Comparison of ENCODE assay signal across 28 cellular contexts in the genomic region with DNA sequence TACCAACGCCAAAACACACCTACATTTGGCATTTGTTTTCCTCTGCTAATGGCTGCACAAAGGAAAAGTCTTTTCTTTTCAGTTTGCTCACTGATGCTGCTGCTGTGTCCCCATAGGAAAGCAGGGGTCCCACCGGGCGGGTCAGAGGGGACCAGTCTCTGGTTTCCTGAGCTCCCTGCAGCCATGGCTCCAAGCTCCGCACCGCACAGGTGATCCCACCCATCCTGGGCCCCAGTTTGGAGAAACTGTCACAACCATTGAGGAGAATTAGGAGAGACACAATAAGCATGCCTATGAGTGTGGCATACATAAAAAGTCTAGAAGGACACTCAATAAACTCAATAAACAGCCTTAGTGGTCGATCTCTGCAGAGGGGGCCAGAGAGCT.
"Had no signal": no experiment of that assay in that cellular context is flagged by ENCODE, and none has a peak within 500 bp of the region (broad histone marks: within the 10 kb centered on the region; RNA-seq: fewer than 3 reads in every experiment).

No MANE protein-coding gene starts in this region.

- ATAC-seq: mucosa of descending colon, pancreas had no signal

- H3K27me3 Mint-ChIP-seq: activated naive CD4-positive, alpha-beta T cell treated with anti-CD3 and anti-CD28 coated beads, Interleukin-2, amount 10 ng/mL, durations not matched to agents 7 days and 5 days; central memory CD8-positive, alpha-beta T cell; dendritic cell treated with granulocyte-macrophage colony-stimulating factor and Interleukin-4, amounts not matched to agents 40 ng/mL and 50 ng/mL, for 4 days had no signal

- H3K27me3 ChIP-seq: breast epithelium, esophagus squamous epithelium, pancreas, testis, transverse colon had no signal

- H3K4me3 Mint-ChIP-seq: activated naive CD4-positive, alpha-beta T cell treated with anti-CD3 and anti-CD28 coated beads, Interleukin-2, amount 10 ng/mL, durations not matched to agents 7 days and 5 days; activated T-helper 1 cell treated with anti-CD3 and anti-CD28 coated beads, Interleukin-12 subunit alpha, Interleukin-12 subunit beta, Interleukin-2, Interleukin-4 antibody, amounts not matched to agents 30 ng/mL and 10 ng/mL and 1 ng/mL, durations not matched to agents 14 hours and 24 hours and 36 hours; central memory CD8-positive, alpha-beta T cell; dendritic cell treated with granulocyte-macrophage colony-stimulating factor and Interleukin-4, amounts not matched to agents 40 ng/mL and 50 ng/mL, for 4 days; nephron progenitor cell; T-helper 1 cell treated with Interleukin-12 subunit alpha and Interleukin-12 subunit beta and Interleukin-4 antibody, amounts not matched to agents 30 μg/mL and 1 μg/mL, for 36 hours had no signal

- H3K27ac ChIP-seq: breast epithelium, esophagus squamous epithelium, left ventricle myocardium inferior, pancreas, prostate gland, SK-N-MC, testis, transverse colon, WERI-Rb-1 had no signal

- FAIRE-seq: frontal cortex, pancreas, urothelium cell line had no signal

- H3K36me3 ChIP-seq: pancreas, prostate gland, transverse colon, WERI-Rb-1 had no signal

- DNase-seq: activated CD4-positive, alpha-beta T cell treated with anti-CD3 and anti-CD28 coated beads, Interleukin-2, amount 50 U/mL, for 1 hour; activated CD4-positive, CD25-positive, alpha-beta regulatory T cell treated with anti-CD3 and anti-CD28 coated beads, Interleukin-2, amount 50 U/mL, for 72 hours; activated effector memory CD4-positive, alpha-beta T cell treated with anti-CD3 and anti-CD28 coated beads, Interleukin-2, amount 50 U/mL, for 16 hours; activated naive CD4-positive, alpha-beta T cell treated with anti-CD3 and anti-CD28 coated beads, Interleukin-2, amount 10 ng/mL, durations not matched to agents 7 days and 5 days; activated T-cell treated with anti-CD3 and anti-CD28 coated beads, Interleukin-2, amount 50 U/mL, for 1 hour; esophagus squamous epithelium; left ventricle myocardium inferior; mesendoderm; mucosa of descending colon; nephron progenitor cell; stimulated activated CD4-positive, alpha-beta T cell treated with anti-CD3 and anti-CD28 coated beads, Interleukin-15, amount 100 ng/mL, for 24 hours; stimulated activated CD4-positive, alpha-beta T cell treated with anti-CD3 and anti-CD28 coated beads, Interleukin-2, amount 100 ng/mL, for 24 hours; stimulated activated naive CD4-positive, alpha-beta T cell; T1000; testis; transverse colon; WERI-Rb-1 had no signal

- H3K4me1 Mint-ChIP-seq: nephron progenitor cell had no signal

- H3K9me3 Mint-ChIP-seq: activated T-helper 1 cell treated with anti-CD3 and anti-CD28 coated beads, Interleukin-12 subunit alpha, Interleukin-12 subunit beta, Interleukin-2, Interleukin-4 antibody, amounts not matched to agents 30 ng/mL and 10 ng/mL and 1 ng/mL, durations not matched to agents 14 hours and 24 hours and 36 hours; central memory CD8-positive, alpha-beta T cell; dendritic cell treated with granulocyte-macrophage colony-stimulating factor and Interleukin-4, amounts not matched to agents 40 ng/mL and 50 ng/mL, for 4 days; nephron progenitor cell; T-helper 1 cell treated with Interleukin-12 subunit alpha and Interleukin-12 subunit beta and Interleukin-4 antibody, amounts not matched to agents 30 μg/mL and 1 μg/mL, for 36 hours had no signal

- H3K4me3 ChIP-seq: breast epithelium, esophagus squamous epithelium, left ventricle myocardium inferior, lung, mucosa of descending colon, pancreas, prostate gland, SK-N-MC, testis, transverse colon had no signal

- H3K27ac Mint-ChIP-seq: activated naive CD4-positive, alpha-beta T cell treated with anti-CD3 and anti-CD28 coated beads, Interleukin-2, amount 10 ng/mL, durations not matched to agents 7 days and 5 days; activated T-helper 1 cell treated with anti-CD3 and anti-CD28 coated beads, Interleukin-12 subunit alpha, Interleukin-12 subunit beta, Interleukin-2, Interleukin-4 antibody, amounts not matched to agents 30 ng/mL and 10 ng/mL and 1 ng/mL, durations not matched to agents 14 hours and 24 hours and 36 hours; dendritic cell treated with granulocyte-macrophage colony-stimulating factor and Interleukin-4, amounts not matched to agents 40 ng/mL and 50 ng/mL, for 4 days; nephron progenitor cell; T-helper 1 cell treated with Interleukin-12 subunit alpha and Interleukin-12 subunit beta and Interleukin-4 antibody, amounts not matched to agents 30 μg/mL and 1 μg/mL, for 36 hours had no signal

- H3K4me1 ChIP-seq: breast epithelium, esophagus squamous epithelium, left ventricle myocardium inferior, pancreas, prostate gland, testis, transverse colon had no signal

- H3K9me3 ChIP-seq: esophagus squamous epithelium, mucosa of descending colon, pancreas, prostate gland, testis, transverse colon had no signal
